In the genomic region with DNA sequence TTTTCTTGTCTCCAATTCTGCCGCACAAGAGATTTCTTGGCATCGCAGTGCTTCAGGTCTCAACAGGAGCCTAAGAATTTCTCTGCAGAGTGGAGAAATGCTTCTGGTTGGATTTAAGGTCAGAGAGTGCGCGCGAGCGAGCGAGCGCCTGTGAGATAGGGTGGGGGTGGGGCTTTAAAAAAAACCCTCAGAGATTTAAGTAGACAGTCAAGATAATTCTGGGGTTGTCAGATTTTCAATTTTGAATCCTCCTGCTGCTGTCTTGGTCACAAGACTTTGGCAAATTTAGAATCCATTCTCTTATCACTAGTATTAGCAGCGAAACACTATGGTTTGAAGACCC, we compare ENCODE assay signal across 8 cellular contexts. TPM values are rescaled to one million over a fixed set of nuclear protein-coding genes. Genes with fewer than 3 reads are reported as not detected.
DNase-seq lines count a peak whose midpoint lies in the region; ATAC-seq and TF ChIP-seq lines count a peak whose summit lies in the region.

No MANE protein-coding gene starts in this region.

- intact Hi-C loops in heart right ventricle (cut with DNase I) = loop anchor here in 6 of 10 donors (2.0 to 5.0 kb wide), 4 partner anchors 50 to 154 kb away; partner anchors contain the start of genes CPEB3 (in 6 of the 6) and MARCHF5 (in 6 of the 6)
- intact Hi-C loops in prostate gland (cut with DNase I) = no loop called here

- 5 to 7% methylated on average over 9 of the region's 9 CpGs for WGBS in heart right ventricle, 2 donors
- WGBS in prostate gland = 7% methylated on average over 9 of the region's 9 CpGs

- TF ChIP-seq CTCF in heart right ventricle (IDR thresholded peaks at IDR 0.05) = no peak
- no peak for TF ChIP-seq CTCF in prostate gland (IDR thresholded peaks at IDR 0.05)

- no peaks in the 10 kb centered on the region for H3K9me3 ChIP-seq in heart right ventricle
- no peaks in the 10 kb centered on the region for H3K9me3 ChIP-seq in prostate gland

- no peak for ATAC-seq in activated T-cell treated with anti-CD3 and anti-CD28 coated beads, Interleukin-2, amount 50 U/mL, for 4 hours
- ATAC-seq in heart right ventricle (peak in 7 of 8 donors; percentile 22 to 68 (median 51)), GM18498 (IDR thresholded peaks at IDR 0.05; ENCODE audit: unreplicated experiment) (no peak), GM21360 (IDR thresholded peaks at IDR 0.05; ENCODE audit: unreplicated experiment) (no peak)

- POLR2A ChIA-PET in activated CD4-positive, alpha-beta memory T cell treated with anti-CD3 and anti-CD28 coated beads, Interleukin-2, amount 10 ng/mL, durations not matched to agents 7 days and 5 days (lab: Charles Lee) = interaction anchor here (1.5 to 1.8 kb wide), 2 partner anchors 49 to 50 kb away, joined by 3 to 7 read pairs; partner anchors contain the start of genes CPEB3 and MARCHF5

- CTCF ChIA-PET in activated CD4-positive, alpha-beta memory T cell treated with anti-CD3 and anti-CD28 coated beads, Interleukin-2, amount 10 ng/mL, durations not matched to agents 7 days and 5 days (lab: Charles Lee) = interaction anchor here (1.0 kb wide), 1 partner anchor 50 kb away, joined by 3 read pairs; the partner anchor contains the start of genes CPEB3 and MARCHF5

- H3K27me3 ChIP-seq in heart right ventricle = no peaks in the 10 kb centered on the region
- no peaks in the 10 kb centered on the region for H3K27me3 ChIP-seq in prostate gland (replicated peaks; ENCODE audit: insufficient read depth)

- H3K27ac Mint-ChIP-seq in activated CD4-positive, alpha-beta memory T cell treated with anti-CD3 and anti-CD28 coated beads, Interleukin-2, amount 10 ng/mL, durations not matched to agents 7 days and 5 days = no peak overlapping the region

- H3K4me1 ChIP-seq in heart right ventricle = peaks cover 3 to 58% (median 36%) of the 10 kb centered on the region in 9 donors
- peaks cover 3% of the 10 kb centered on the region for H3K4me1 ChIP-seq in prostate gland (replicated peaks)

- H3K4me3 Mint-ChIP-seq in activated T-cell treated with anti-CD3 and anti-CD28 coated beads, Interleukin-2, amount 50 U/mL, for 4 hours = peak overlapping the region; percentile 94
- peak overlapping the region; percentile 95 for H3K4me3 Mint-ChIP-seq in activated CD4-positive, alpha-beta memory T cell treated with anti-CD3 and anti-CD28 coated beads, Interleukin-2, amount 10 ng/mL, durations not matched to agents 7 days and 5 days

- peak overlapping the region; percentile 58 to 91 (median 76) for H3K4me3 ChIP-seq in heart right ventricle
- H3K4me3 ChIP-seq in prostate gland = peak overlapping the region; percentile 63 to 74

- peak overlapping the region; percentile 77 to 94 (median 87) for H3K27ac ChIP-seq in heart right ventricle
- peak overlapping the region; percentile 87 to 92 for H3K27ac ChIP-seq in prostate gland

- H3K4me1 Mint-ChIP-seq in activated T-cell treated with anti-CD3 and anti-CD28 coated beads, Interleukin-2, amount 50 U/mL, for 4 hours (ENCODE audit: low read depth) = peaks cover 35% of the 10 kb centered on the region
- peaks cover 37% of the 10 kb centered on the region for H3K4me1 Mint-ChIP-seq in activated CD4-positive, alpha-beta memory T cell treated with anti-CD3 and anti-CD28 coated beads, Interleukin-2, amount 10 ng/mL, durations not matched to agents 7 days and 5 days

- no peak for DNase-seq in activated T-cell treated with anti-CD3 and anti-CD28 coated beads, Interleukin-2, amount 50 U/mL, for 4 hours
- no peak for DNase-seq in activated T-cell treated with anti-CD3 and anti-CD28 coated beads, Interleukin-2, amount 50 U/mL, for 48 hours
- DNase-seq in activated CD4-positive, alpha-beta memory T cell treated with anti-CD3 and anti-CD28 coated beads, Interleukin-2, amount 10 ng/mL, durations not matched to agents 7 days and 5 days = no peak
- DNase-seq in heart right ventricle (peak; percentile 11 to 28), prostate gland (ENCODE audit: low spot score) (no peak), SHP77 (lab: John Stamatoyannopoulos, UW) (no peak)

- H3K36me3 Mint-ChIP-seq in activated T-cell treated with anti-CD3 and anti-CD28 coated beads, Interleukin-2, amount 50 U/mL, for 4 hours (ENCODE audit: insufficient read depth) = no peaks in the 10 kb centered on the region
- peaks cover 24% of the 10 kb centered on the region for H3K36me3 Mint-ChIP-seq in activated CD4-positive, alpha-beta memory T cell treated with anti-CD3 and anti-CD28 coated beads, Interleukin-2, amount 10 ng/mL, durations not matched to agents 7 days and 5 days (ENCODE audit: low read depth)

- no peak for TF ChIP-seq POLR2A in prostate gland (IDR thresholded peaks at IDR 0.05)

- no peaks in the 10 kb centered on the region for H3K9me3 Mint-ChIP-seq in activated T-cell treated with anti-CD3 and anti-CD28 coated beads, Interleukin-2, amount 50 U/mL, for 4 hours
- H3K9me3 Mint-ChIP-seq in activated CD4-positive, alpha-beta memory T cell treated with anti-CD3 and anti-CD28 coated beads, Interleukin-2, amount 10 ng/mL, durations not matched to agents 7 days and 5 days = no peaks in the 10 kb centered on the region

- peaks cover 6% of the 10 kb centered on the region for H3K27me3 Mint-ChIP-seq in activated T-cell treated with anti-CD3 and anti-CD28 coated beads, Interleukin-2, amount 50 U/mL, for 4 hours (ENCODE audit: low read depth)
- H3K27me3 Mint-ChIP-seq in activated CD4-positive, alpha-beta memory T cell treated with anti-CD3 and anti-CD28 coated beads, Interleukin-2, amount 10 ng/mL, durations not matched to agents 7 days and 5 days = peaks cover 27% of the 10 kb centered on the region

- peaks cover 0 to 3% (median 0%) of the 10 kb centered on the region in 9 donors for H3K36me3 ChIP-seq in heart right ventricle
- H3K36me3 ChIP-seq in prostate gland = no peaks in the 10 kb centered on the region

RNA-seq across cellular contexts. Expression of gene CPEB3, which starts 49.7 kb away (rescaled TPM):
- total RNA-seq in activated T-cell treated with anti-CD3 and anti-CD28 coated beads, Interleukin-2, amount 50 U/mL, for 4 hours = under 1 TPM; 0.68 to 0.92 (median 0.82) TPM
- total RNA-seq in activated CD4-positive, alpha-beta memory T cell treated with anti-CD3 and anti-CD28 coated beads, Interleukin-2, amount 10 ng/mL, durations not matched to agents 7 days and 5 days = 1 to 10 TPM; 2.8 to 3.0 TPM
- 10 to 100 TPM in 9 of 10 donors, 1 to 10 TPM in 1; 7.2 to 17.6 (median 13.7) TPM for total RNA-seq in heart right ventricle
- polyA plus RNA-seq in heart right ventricle = 1 to 10 TPM in 1 of 2 donors, under 1 TPM in 1; 0.71 to 4.9 TPM
- total RNA-seq in prostate gland = 10 to 100 TPM; 10.6 to 16.9 TPM

RNA-seq across cellular contexts. Expression of gene MARCHF5, which starts 49.8 kb away (rescaled TPM):
- 10 to 100 TPM; 29.1 to 31.6 (median 29.5) TPM for total RNA-seq in activated T-cell treated with anti-CD3 and anti-CD28 coated beads, Interleukin-2, amount 50 U/mL, for 4 hours
- 10 to 100 TPM; 28.5 to 29.3 TPM for total RNA-seq in activated CD4-positive, alpha-beta memory T cell treated with anti-CD3 and anti-CD28 coated beads, Interleukin-2, amount 10 ng/mL, durations not matched to agents 7 days and 5 days
- total RNA-seq in heart right ventricle (10 to 100 TPM; 25.6 to 40.1 (median 33.9) TPM), prostate gland (10 to 100 TPM; 20.8 TPM)
- 10 to 100 TPM; 10.2 to 26.1 TPM for polyA plus RNA-seq in heart right ventricle

Comparison
In these comparisons a context has a peak if more than half of its experiments do, and no peak if none do; other contexts are left out.
1. ATAC-seq: peak in heart right ventricle (7 of 8); none in activated T-cell treated with anti-CD3 and anti-CD28 coated beads, Interleukin-2, amount 50 U/mL, for 4 hours (0 of 2), GM18498 (single experiment) and GM21360 (single experiment).
2. DNase-seq: peak in heart right ventricle (2 of 2); none in activated T-cell treated with anti-CD3 and anti-CD28 coated beads, Interleukin-2, amount 50 U/mL, for 4 hours (single experiment), activated T-cell treated with anti-CD3 and anti-CD28 coated beads, Interleukin-2, amount 50 U/mL, for 48 hours (0 of 2), activated CD4-positive, alpha-beta memory T cell treated with anti-CD3 and anti-CD28 coated beads, Interleukin-2, amount 10 ng/mL, durations not matched to agents 7 days and 5 days (single experiment), prostate gland (single experiment) and SHP77 (0 of 2).